8 cellular contexts compared by ENCODE assay signal in the genomic region with DNA sequence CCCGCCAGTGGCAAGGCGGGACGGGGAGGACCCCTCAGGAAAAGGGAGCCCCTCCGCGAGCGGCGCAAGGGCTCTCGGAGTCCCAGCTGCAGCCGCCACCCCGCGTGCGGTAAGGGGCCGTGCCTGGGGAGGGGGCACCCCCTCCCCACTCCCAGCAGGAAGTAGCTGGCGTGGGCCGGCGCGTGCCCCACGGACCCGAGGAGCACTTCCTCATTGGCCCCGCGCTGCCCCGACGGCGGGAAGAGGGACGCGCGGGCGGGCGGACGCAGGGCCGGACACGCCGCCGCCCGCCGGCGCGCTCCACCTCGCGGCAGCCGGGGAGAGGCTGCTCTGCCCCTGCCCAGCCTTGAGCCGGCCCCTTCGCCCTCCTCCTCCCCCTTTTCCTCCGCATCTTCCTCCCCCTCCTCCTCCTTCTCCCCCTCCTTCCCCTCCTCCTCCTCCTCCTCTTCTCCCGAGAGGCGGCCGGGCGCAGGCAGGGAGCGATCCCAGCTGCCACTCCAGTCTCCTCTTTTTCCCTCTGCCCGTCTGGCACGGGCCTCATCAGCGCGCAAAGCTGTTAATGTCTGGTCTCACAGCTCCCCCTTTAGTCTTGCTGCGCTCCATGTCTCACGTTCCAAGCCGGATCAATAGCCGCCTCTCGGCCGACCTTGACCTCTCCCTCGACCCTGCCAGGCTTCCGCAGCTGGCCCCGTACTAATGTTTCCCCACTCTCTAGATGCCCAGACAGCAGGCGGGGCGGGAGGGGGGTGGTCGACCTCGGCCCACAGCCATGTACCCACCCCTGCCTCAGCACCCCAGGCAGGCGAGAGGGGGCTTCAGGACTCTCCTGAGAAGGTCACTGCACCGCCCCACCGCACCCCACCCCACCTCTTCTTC. TPM values are rescaled to one million over a fixed set of nuclear protein-coding genes. Genes with fewer than 3 reads are reported as not detected.
A peak's percentile ranks its signal among the peaks of the same experiment; 100 is the strongest.
DNase-seq lines count a peak whose midpoint lies in the region; ATAC-seq, FAIRE-seq and TF ChIP-seq lines count a peak whose summit lies in the region.

No MANE protein-coding gene starts in this region.

- no peaks in the 10 kb centered on the region for H3K9me3 Mint-ChIP-seq in T-helper 2 cell treated with Interferon-gamma antibody and Interleukin-4, amounts not matched to agents 5 μg/mL and 100 μg/mL, for 36 hours

- H3K27ac ChIP-seq in A549 (peak overlapping the region; percentile 85 to 89), kidney (ENCODE audit: low read depth in 2 of 2, low read length in 2 of 2) (peak overlapping the region in 1 of 2 donors; percentile 32)

- peak; percentile 41 for TF ChIP-seq CTCF in A549 (IDR thresholded peaks at IDR 0.05)
- TF ChIP-seq CTCF in kidney (IDR thresholded peaks at IDR 0.05; ENCODE audit: borderline replicate concordance, extremely low read depth, insufficient read depth) = peak; percentile 8

- no peak for TF ChIP-seq EP300 in A549 (IDR thresholded peaks at IDR 0.05)

- H3K4me3 Mint-ChIP-seq in T-helper 2 cell treated with Interferon-gamma antibody and Interleukin-4, amounts not matched to agents 5 μg/mL and 100 μg/mL, for 36 hours = peak overlapping the region; percentile 91

- H3K4me1 ChIP-seq in A549 (peaks cover 23% of the 10 kb centered on the region), kidney (ENCODE audit: control insufficient read depth in 1 of 2, insufficient read depth in 1 of 2, low read depth in 1 of 2, low read length in 2 of 2) (peaks cover 0 to 15% of the 10 kb centered on the region in 2 donors)

- POLR2A ChIA-PET in A549 (lab: Yijun Ruan, JAX) = interaction anchor here (0.9 kb wide), 1 partner anchor 1296 kb away, joined by 8 read pairs; no protein-coding TSS in a partner anchor

- peak; percentile 53 for TF ChIP-seq POLR2A in A549 (IDR thresholded peaks at IDR 0.05; ENCODE audit: low read length)
- TF ChIP-seq POLR2A in GM12891 (IDR thresholded peaks at IDR 0.05; ENCODE audit: low read depth, low read length) = no peak

- WGBS in A549 (ENCODE audit: missing lambda C conversion rate) = 9% methylated on average over 41 of the region's 69 CpGs

- CTCF ChIA-PET in A549 (lab: Yijun Ruan, JAX) = interaction anchor here (0.6 to 3.4 kb wide), 16 partner anchors 8 to 1857 kb away, joined by 3 to 13 read pairs (median 3); no protein-coding TSS in a partner anchor

- H3K4me3 ChIP-seq in A549 = peak overlapping the region; percentile 83
- peak overlapping the region in 1 of 2 donors; percentile 56 for H3K4me3 ChIP-seq in kidney (ENCODE audit: low read length in 2 of 2)

- peak; percentile 61 to 70 for TF ChIP-seq RAD21 in A549 (conservative IDR thresholded peaks at IDR 0.05 in 1 of 2, IDR thresholded peaks at IDR 0.05 in 1 of 2)

- H3K9ac ChIP-seq in kidney (ENCODE audit: low read length in 2 of 2) = no peak overlapping the region

- peak overlapping the region; percentile 91 for H3K27ac Mint-ChIP-seq in T-helper 2 cell treated with Interferon-gamma antibody and Interleukin-4, amounts not matched to agents 5 μg/mL and 100 μg/mL, for 36 hours

- intact Hi-C loops in kidney (cut with DNase I) = no loop called here

- peaks cover 34% of the 10 kb centered on the region for H3K27me3 Mint-ChIP-seq in T-helper 2 cell treated with Interferon-gamma antibody and Interleukin-4, amounts not matched to agents 5 μg/mL and 100 μg/mL, for 36 hours (ENCODE audit: low read depth)

- H3K4me2 ChIP-seq in A549 = peak overlapping the region; percentile 97

- FAIRE-seq in A549 (lab: Jason Lieb, UNC) = no peak
- no peak for FAIRE-seq in GM12891 (lab: Jason Lieb, UNC)
- no peak for FAIRE-seq in kidney (lab: Jason Lieb, UNC)

- H3K4me1 Mint-ChIP-seq in T-helper 2 cell treated with Interferon-gamma antibody and Interleukin-4, amounts not matched to agents 5 μg/mL and 100 μg/mL, for 36 hours (ENCODE audit: low read depth) = peaks cover 24% of the 10 kb centered on the region

- H3K36me3 Mint-ChIP-seq in T-helper 2 cell treated with Interferon-gamma antibody and Interleukin-4, amounts not matched to agents 5 μg/mL and 100 μg/mL, for 36 hours (ENCODE audit: low read depth) = peaks cover 8% of the 10 kb centered on the region

- no peaks in the 10 kb centered on the region for H3K36me3 ChIP-seq in kidney (ENCODE audit: control insufficient read depth in 1 of 2, insufficient read depth in 2 of 2, low read length in 2 of 2)

- H3K9me3 ChIP-seq in A549 = no peaks in the 10 kb centered on the region
- no peaks in the 10 kb centered on the region for H3K9me3 ChIP-seq in kidney (ENCODE audit: control insufficient read depth in 1 of 2, low read length in 2 of 2)

- peak; percentile 77 to 85 for DNase-seq in A549 (ENCODE audit: low read depth in 1 of 2, low spot score in 1 of 2)
- no peak for DNase-seq in GM12891 (ENCODE audit: insufficient read length, low spot score)
- DNase-seq in NCI-H128 (lab: John Stamatoyannopoulos, UW; ENCODE audit: unreplicated experiment) = peak; percentile 84
- DNase-seq in T-helper 2 cell treated with Interferon-gamma antibody and Interleukin-4, amounts not matched to agents 5 μg/mL and 100 μg/mL, for 36 hours (ENCODE audit: low spot score) = peak; percentile 62
- DNase-seq in cerebellar cortex (ENCODE audit: low spot score) = peak; percentile 61
- DNase-seq in kidney = peak; percentile 89
- DNase-seq in stimulated activated CD4-positive, alpha-beta T cell treated with anti-CD3 and anti-CD28 coated beads, Interleukin-2, amount 100 ng/mL, for 24 hours = peak; percentile 62 to 67
- no peak for DNase-seq in NAMALWA (ENCODE audit: low spot score)

- peak; percentile 63 to 76 for ATAC-seq in A549

TF ChIP-seq in A549, 52 proteins besides CTCF, POLR2A, EP300 and RAD21 (continues in another document):
- TF ChIP-seq EHMT2 (IDR thresholded peaks at IDR 0.05; ENCODE audit: low read depth) = no peak
- TF ChIP-seq JUN (IDR thresholded peaks at IDR 0.05) = peak; percentile 26 to 55; a peak in 2 of 5 replicates
- TF ChIP-seq NR3C1 (IDR thresholded peaks at IDR 0.05) = no peak
- TF ChIP-seq SMC3 (IDR thresholded peaks at IDR 0.05) = peak; percentile 56; the same call in 2 of the 3 replicates
- TF ChIP-seq, protein P1, sequence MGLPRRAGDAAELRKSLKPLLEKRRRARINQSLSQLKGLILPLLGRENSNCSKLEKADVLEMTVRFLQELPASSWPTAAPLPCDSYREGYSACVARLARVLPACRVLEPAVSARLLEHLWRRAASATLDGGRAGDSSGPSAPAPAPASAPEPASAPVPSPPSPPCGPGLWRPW (IDR thresholded peaks at IDR 0.05) = no peak
- no peak for TF ChIP-seq RFX5 (IDR thresholded peaks at IDR 0.05)
- no peak for TF ChIP-seq JUNB (IDR thresholded peaks at IDR 0.05)
- no peak for TF ChIP-seq FOXS1 (CRISPR knock-in tag; IDR thresholded peaks at IDR 0.05)
- TF ChIP-seq BHLHE40 (IDR thresholded peaks at IDR 0.05; ENCODE audit: low read depth, low read length) = 0 out of 2 replicates have a peak, but pooled peaks have one; percentile 42
- no peak for TF ChIP-seq RCOR1 (IDR thresholded peaks at IDR 0.05; ENCODE audit: low read depth, low read length)
- TF ChIP-seq EHF (CRISPR knock-in tag; IDR thresholded peaks at IDR 0.05) = peak; percentile 44; the same call in 1 of the 2 replicates
- peak; percentile 44 for TF ChIP-seq MAX (IDR thresholded peaks at IDR 0.05)
- no peak for TF ChIP-seq GATA3 (IDR thresholded peaks at IDR 0.05; ENCODE audit: borderline replicate concordance)

TF ChIP-seq in GM12891, 5 proteins besides CTCF, POLR2A, EP300 and RAD21:
- TF ChIP-seq TAF1 (IDR thresholded peaks at IDR 0.05; ENCODE audit: low read depth, low read length) = no peak
- TF ChIP-seq SPI1 (IDR thresholded peaks at IDR 0.05; ENCODE audit: low read depth, low read length) = peak; percentile 35; the same call in 1 of the 2 replicates

RNA-seq across cellular contexts. Expression of gene BCL11B, which starts 2.6 kb away (rescaled TPM):
- polyA plus RNA-seq in A549 (2011; rRNA removed) = 0.43 and 0.44 TPM in 2 replicates
- 0.11 and 0.19 TPM in 2 replicates for polyA plus RNA-seq in A549 (2012; cell fraction: cytosol; rRNA removed)
- polyA plus RNA-seq in A549 (2012; cell fraction: nucleus; rRNA removed) = 0.32 and 0.49 TPM in 2 replicates
- 0.31 to 0.49 TPM (median 0.42 TPM) in 3 replicates for polyA plus RNA-seq in A549 (2017; fragmentation: RNase III; extraction: RNeasy Plus Mini Kit Qiagen cat#74134 plus additional on column Dnase treatment)
- 0.87 and 0.97 TPM in 2 replicates for polyA minus RNA-seq in A549 (2011; rRNA and poly(A)+ RNA removed)
- polyA plus RNA-seq in GM12891 (2012; ENCODE audit: low read depth, missing spikeins) = 0.14 TPM
- 3.3 TPM for total RNA-seq in kidney
- polyA plus RNA-seq in kidney (ENCODE audit: insufficient read depth, low read depth, low replicate concordance) = 0.13 TPM

Comparison
In these comparisons a context has a peak if more than half of its experiments do, and no peak if none do; other contexts are left out.
1. DNase-seq: peak in A549 (2 of 2), NCI-H128 (single experiment), T-helper 2 cell treated with Interferon-gamma antibody and Interleukin-4, amounts not matched to agents 5 μg/mL and 100 μg/mL, for 36 hours (single experiment), cerebellar cortex (single experiment), kidney (single experiment) and stimulated activated CD4-positive, alpha-beta T cell treated with anti-CD3 and anti-CD28 coated beads, Interleukin-2, amount 100 ng/mL, for 24 hours (2 of 2); none in GM12891 (single experiment) and NAMALWA (single experiment).